In the genomic region with DNA sequence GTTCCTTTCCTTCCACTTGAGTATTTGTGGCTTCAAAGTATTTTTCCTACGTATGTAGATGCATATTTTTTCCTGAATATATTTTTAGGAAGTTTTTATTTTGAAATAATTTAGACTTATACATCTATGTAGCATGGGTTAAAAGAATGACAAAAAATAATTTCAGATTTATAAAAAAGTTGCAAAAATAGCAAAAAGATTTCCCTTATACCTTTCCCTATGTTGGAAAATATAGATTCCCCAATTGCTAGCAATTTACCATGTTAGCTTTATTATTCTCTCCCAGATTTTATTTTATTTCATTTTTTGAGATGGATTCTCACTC, we compare ENCODE assay signal across 11 cellular contexts.
A peak's percentile ranks its signal among the peaks of the same experiment; 100 is the strongest.
DNase-seq lines count a peak whose midpoint lies in the region; ATAC-seq and TF ChIP-seq lines count a peak whose summit lies in the region.
"Had no signal": no experiment of that assay in that cellular context is flagged by ENCODE, and none has a peak within 500 bp of the region (broad histone marks: within the 10 kb centered on the region; RNA-seq: fewer than 3 reads in every experiment).

No MANE protein-coding gene starts in this region.

- ATAC-seq in gastroesophageal sphincter (no peak), HG03378 (IDR thresholded peaks at IDR 0.05; ENCODE audit: unreplicated experiment) (no peak)
- ATAC-seq in CD8-positive, alpha-beta T cell, result no peak

- peaks cover 22% of the 10 kb centered on the region for H3K4me1 Mint-ChIP-seq in CD14-positive monocyte
- peaks cover 16% of the 10 kb centered on the region for H3K4me1 Mint-ChIP-seq in CD8-positive, alpha-beta T cell (ENCODE audit: low read depth)

- H3K9ac ChIP-seq in skeletal muscle tissue (ENCODE audit: low read depth in 1 of 3, low read length in 3 of 3), result no peak overlapping the region

- no peak for TF ChIP-seq POLR2A in adrenal gland (IDR thresholded peaks at IDR 0.05)
- TF ChIP-seq POLR2A in gastroesophageal sphincter (IDR thresholded peaks at IDR 0.05), result no peak

- no peak overlapping the region for H3K4me3 ChIP-seq in adrenal gland
- no peak overlapping the region for H3K4me3 ChIP-seq in gastroesophageal sphincter
- H3K4me3 ChIP-seq in skeletal muscle tissue (ENCODE audit: low read length in 3 of 3), result no peak overlapping the region
- H3K4me3 ChIP-seq in CD8-positive, alpha-beta T cell (ENCODE audit: low read depth, low read length), result no peak overlapping the region

- TF ChIP-seq EP300 in gastroesophageal sphincter (IDR thresholded peaks at IDR 0.05), result no peak

- H3K4me1 ChIP-seq in adrenal gland (replicated peaks in 1 of 2) (peaks cover 0 to 16% of the 10 kb centered on the region in 2 donors), gastroesophageal sphincter (peaks cover 0 to 27% (median 3%) of the 10 kb centered on the region in 3 donors), skeletal muscle tissue (ENCODE audit: control insufficient read depth in 3 of 3, insufficient read depth in 3 of 3, low read length in 3 of 3) (peaks cover 19 to 33% (median 23%) of the 10 kb centered on the region in 3 donors)
- peaks cover 6% of the 10 kb centered on the region for H3K4me1 ChIP-seq in CD8-positive, alpha-beta T cell (ENCODE audit: insufficient read depth, low read length)

- no peaks in the 10 kb centered on the region for H3K36me3 ChIP-seq in adrenal gland (replicated peaks in 1 of 2)
- no peaks in the 10 kb centered on the region for H3K36me3 ChIP-seq in gastroesophageal sphincter
- peaks cover 0 to 2% (median 0%) of the 10 kb centered on the region in 3 donors for H3K36me3 ChIP-seq in skeletal muscle tissue (ENCODE audit: control insufficient read depth in 3 of 3, insufficient read depth in 3 of 3, low read length in 3 of 3)
- no peaks in the 10 kb centered on the region for H3K36me3 ChIP-seq in CD8-positive, alpha-beta T cell (ENCODE audit: insufficient read depth, low read length)

- no peaks in the 10 kb centered on the region for H3K9me3 Mint-ChIP-seq in CD14-positive monocyte
- H3K9me3 Mint-ChIP-seq in CD8-positive, alpha-beta T cell, result no peaks in the 10 kb centered on the region
- H3K9me3 Mint-ChIP-seq: dendritic cell treated with granulocyte-macrophage colony-stimulating factor and Interleukin-4, amounts not matched to agents 40 ng/mL and 50 ng/mL, for 4 days; stimulated activated memory B cell treated with anti-CD40 and anti-IgM and Interleukin-4, amounts not matched to agents 10 μg/mL and 1 μg/mL and 100 μg/mL, for 72 hours had no signal

- POLR2A ChIA-PET in CD8-positive, alpha-beta T cell (lab: Charles Lee), result interaction anchor here (0.7 to 0.9 kb wide), 2 partner anchors 145 to 421 kb away, joined by 3 read pairs; no protein-coding TSS in a partner anchor

- TF ChIP-seq CTCF in CD14-positive monocyte (IDR thresholded peaks at IDR 0.05), result peak; percentile 15
- TF ChIP-seq CTCF in adrenal gland (IDR thresholded peaks at IDR 0.05), result peak in 2 of 6 experiments; percentile 4 to 12
- TF ChIP-seq CTCF in gastroesophageal sphincter (IDR thresholded peaks at IDR 0.05), result peak in 1 of 4 experiments; percentile 1
- TF ChIP-seq CTCF in CD8-positive, alpha-beta T cell (IDR thresholded peaks at IDR 0.05), result no peak

- no peak overlapping the region for H3K4me3 Mint-ChIP-seq in CD14-positive monocyte
- H3K4me3 Mint-ChIP-seq in CD8-positive, alpha-beta T cell, result no peak overlapping the region
- H3K4me3 Mint-ChIP-seq: activated naive CD8-positive, alpha-beta T cell; dendritic cell treated with granulocyte-macrophage colony-stimulating factor and Interleukin-4, amounts not matched to agents 40 ng/mL and 50 ng/mL, for 4 days; stimulated activated memory B cell treated with anti-CD40 and anti-IgM and Interleukin-4, amounts not matched to agents 10 μg/mL and 1 μg/mL and 100 μg/mL, for 72 hours had no signal

- H3K36me3 Mint-ChIP-seq in CD14-positive monocyte, result peaks cover 18 to 35% of the 10 kb centered on the region in 2 donors
- peaks cover 26% of the 10 kb centered on the region for H3K36me3 Mint-ChIP-seq in CD8-positive, alpha-beta T cell
- H3K36me3 Mint-ChIP-seq: activated naive CD8-positive, alpha-beta T cell had no signal

- CTCF ChIA-PET in CD8-positive, alpha-beta T cell (lab: Charles Lee), result interaction anchor here (1.0 to 6.2 kb wide), 18 partner anchors 8 to 427 kb away, joined by 3 to 54 read pairs (median 4); no protein-coding TSS in a partner anchor

- H3K27ac Mint-ChIP-seq in CD14-positive monocyte, result no peak overlapping the region
- no peak overlapping the region for H3K27ac Mint-ChIP-seq in CD8-positive, alpha-beta T cell
- H3K27ac Mint-ChIP-seq: dendritic cell treated with granulocyte-macrophage colony-stimulating factor and Interleukin-4, amounts not matched to agents 40 ng/mL and 50 ng/mL, for 4 days had no signal

- intact Hi-C loops in CD14-positive monocyte (cut with micrococcal nuclease) (no loop called here), adrenal gland (cut with DNase I) (loop anchor here (10.0 kb wide), 1 partner anchor 160 kb away; no protein-coding TSS in a partner anchor)
- intact Hi-C loops in CD8-positive, alpha-beta T cell (cut with DNase I, micrococcal nuclease), result loop anchor here (1.0 to 10.0 kb wide), 6 partner anchors 142 to 580 kb away; partner anchors contain the start of gene RBM39 (in 1 of the 2)

- WGBS in adrenal gland, 4 donors, result 12 to 26% (median 14%) methylated on average over 1 of the region's 1 CpG
- WGBS in gastroesophageal sphincter (ENCODE audit: low coverage in 1 of 2), 2 donors, result 0 to 13% methylated on average over 1 of the region's 1 CpG

- peaks cover 0 to 1% (median 0%) of the 10 kb centered on the region in 3 donors for H3K27me3 Mint-ChIP-seq in CD14-positive monocyte (ENCODE audit: low read depth in 3 of 3)
- no peaks in the 10 kb centered on the region for H3K27me3 Mint-ChIP-seq in CD8-positive, alpha-beta T cell (ENCODE audit: low read depth)
- H3K27me3 Mint-ChIP-seq: activated naive CD8-positive, alpha-beta T cell; dendritic cell treated with granulocyte-macrophage colony-stimulating factor and Interleukin-4, amounts not matched to agents 40 ng/mL and 50 ng/mL, for 4 days; stimulated activated memory B cell treated with anti-CD40 and anti-IgM and Interleukin-4, amounts not matched to agents 10 μg/mL and 1 μg/mL and 100 μg/mL, for 72 hours had no signal

- H3K27ac ChIP-seq in adrenal gland (peak overlapping the region in 4 of 5 donors; percentile 1 to 92 (median 52)), gastroesophageal sphincter (peak overlapping the region; percentile 64 to 87 (median 78)), skeletal muscle tissue (ENCODE audit: low read depth, low read length) (peak overlapping the region; percentile 72)
- no peak overlapping the region for H3K27ac ChIP-seq in CD8-positive, alpha-beta T cell (ENCODE audit: low read depth, low read length)

- no peaks in the 10 kb centered on the region for H3K9me3 ChIP-seq in adrenal gland (replicated peaks in 1 of 3)
- no peaks in the 10 kb centered on the region for H3K9me3 ChIP-seq in gastroesophageal sphincter
- H3K9me3 ChIP-seq in skeletal muscle tissue (ENCODE audit: control insufficient read depth in 3 of 3, low read length in 3 of 3), result no peaks in the 10 kb centered on the region
- no peaks in the 10 kb centered on the region for H3K9me3 ChIP-seq in CD8-positive, alpha-beta T cell (ENCODE audit: low read length)

- DNase-seq in CD14-positive monocyte (ENCODE audit: low spot score), result no peak
- no peak for DNase-seq in adrenal gland
- no peak for DNase-seq in OCI-M2 (lab: John Stamatoyannopoulos, UW; ENCODE audit: unreplicated experiment)
- DNase-seq in CD8-positive, alpha-beta T cell, result no peak
- no peak for DNase-seq in HuH-7.5 (ENCODE audit: low spot score)

- H3K27me3 ChIP-seq in adrenal gland (no peaks in the 10 kb centered on the region), gastroesophageal sphincter (no peaks in the 10 kb centered on the region), skeletal muscle tissue (ENCODE audit: control insufficient read depth in 3 of 3, insufficient read depth in 3 of 3, low read length in 3 of 3) (no peaks in the 10 kb centered on the region)
- H3K27me3 ChIP-seq in CD8-positive, alpha-beta T cell (ENCODE audit: insufficient read depth, low read length), result no peaks in the 10 kb centered on the region

Comparison
In these comparisons a context has a peak if more than half of its experiments do, and no peak if none do; other contexts are left out.
1. intact Hi-C loops: an anchor here in adrenal gland (10.0 kb wide) and CD8-positive, alpha-beta T cell (1.0 to 10.0 kb wide); none called in CD14-positive monocyte.